In genomic region chr13:84446972-84447700, GRCh38 we compare ENCODE assay signal across 12 cellular contexts.
DNase-seq lines count a peak whose midpoint lies in the region; ATAC-seq and TF ChIP-seq lines count a peak whose summit lies in the region.
"Had no signal": no experiment of that assay in that cellular context is flagged by ENCODE, and none has a peak within 500 bp of the region (broad histone marks: within the 10 kb centered on the region; RNA-seq: fewer than 3 reads in every experiment).

No MANE protein-coding gene starts in this region.

- intact Hi-C loops in left ventricle myocardium inferior (cut with micrococcal nuclease) (no loop called here), sigmoid colon (cut with DNase I) (no loop called here)

- TF ChIP-seq POLR2A in sigmoid colon (IDR thresholded peaks at IDR 0.05): no peak

- H3K4me3 ChIP-seq in cardiac muscle cell: no peak overlapping the region
- H3K4me3 ChIP-seq in left ventricle myocardium inferior: no peak overlapping the region
- H3K4me3 ChIP-seq in sigmoid colon: no peak overlapping the region

- H3K4me1 ChIP-seq in cardiac muscle cell (ENCODE audit: low read depth) (no peaks in the 10 kb centered on the region), left ventricle myocardium inferior (no peaks in the 10 kb centered on the region), sigmoid colon (no peaks in the 10 kb centered on the region)

- no peak overlapping the region for H3K4me3 Mint-ChIP-seq in activated T-helper 17 cell treated with anti-CD3 and anti-CD28 coated beads, Interleukin-2, amount 50 U/mL, for 72 hours
- H3K4me3 Mint-ChIP-seq: central memory CD8-positive, alpha-beta T cell had no signal

- H3K27ac ChIP-seq in cardiac muscle cell (no peak overlapping the region), left ventricle myocardium inferior (replicated peaks) (no peak overlapping the region), substantia nigra (ENCODE audit: low read depth, low read length, poor library complexity, severe bottlenecking) (no peak overlapping the region), sigmoid colon (no peak overlapping the region)

- WGBS in sigmoid colon, 2 donors: 89 to 90% methylated on average over 9 of the region's 9 CpGs

- H3K27me3 Mint-ChIP-seq in activated T-helper 17 cell treated with anti-CD3 and anti-CD28 coated beads, Interleukin-2, amount 50 U/mL, for 72 hours: no peaks in the 10 kb centered on the region
- H3K27me3 Mint-ChIP-seq: central memory CD8-positive, alpha-beta T cell had no signal

- TF ChIP-seq EP300 in sigmoid colon (IDR thresholded peaks at IDR 0.05): no peak

- H3K9me3 ChIP-seq in cardiac muscle cell (ENCODE audit: low read depth) (no peaks in the 10 kb centered on the region), left ventricle myocardium inferior (replicated peaks) (peaks cover 18% of the 10 kb centered on the region), sigmoid colon (peaks cover 0 to 5% (median under 1%) of the 10 kb centered on the region in 4 donors)

- H3K36me3 ChIP-seq in cardiac muscle cell (no peaks in the 10 kb centered on the region), left ventricle myocardium inferior (no peaks in the 10 kb centered on the region), sigmoid colon (no peaks in the 10 kb centered on the region)

- TF ChIP-seq CTCF in cardiac muscle cell (IDR thresholded peaks at IDR 0.05; ENCODE audit: low read depth, low read length) (no peak), left ventricle myocardium inferior (IDR thresholded peaks at IDR 0.05; ENCODE audit: borderline replicate concordance) (no peak), sigmoid colon (IDR thresholded peaks at IDR 0.05) (no peak)

- DNase-seq in cardiac muscle cell (ENCODE audit: low read depth in 1 of 2, low spot score in 1 of 2) (peak; percentile 3 to 23), left ventricle myocardium inferior (no peak), astrocyte of the hippocampus (ENCODE audit: low read depth, low spot score) (peak; percentile 1), iPS DF 19.7 (ENCODE audit: low read depth, low spot score) (peak; percentile 3), NCI-H446 treated with DMSO at 0.1 percent for 48 hours (lab: John Stamatoyannopoulos, UW) (no peak), substantia nigra (lab: John Stamatoyannopoulos, UW) (no peak), sigmoid colon (no peak)
- DNase-seq: H7, KBM-7, NCI-H1417 had no signal

- ATAC-seq in activated T-helper 17 cell treated with anti-CD3 and anti-CD28 coated beads, Interleukin-2, amount 50 U/mL, for 72 hours (replicated peaks): no peak

- H3K4me1 Mint-ChIP-seq in activated T-helper 17 cell treated with anti-CD3 and anti-CD28 coated beads, Interleukin-2, amount 50 U/mL, for 72 hours: no peaks in the 10 kb centered on the region
- H3K4me1 Mint-ChIP-seq: central memory CD8-positive, alpha-beta T cell had no signal

- no peaks in the 10 kb centered on the region for H3K36me3 Mint-ChIP-seq in activated T-helper 17 cell treated with anti-CD3 and anti-CD28 coated beads, Interleukin-2, amount 50 U/mL, for 72 hours (ENCODE audit: low read depth)

- H3K27me3 ChIP-seq in cardiac muscle cell (no peaks in the 10 kb centered on the region), left ventricle myocardium inferior (ENCODE audit: low read depth) (no peaks in the 10 kb centered on the region), sigmoid colon (no peaks in the 10 kb centered on the region)

- no peaks in the 10 kb centered on the region for H3K9me3 Mint-ChIP-seq in activated T-helper 17 cell treated with anti-CD3 and anti-CD28 coated beads, Interleukin-2, amount 50 U/mL, for 72 hours

- no peak overlapping the region for H3K27ac Mint-ChIP-seq in activated T-helper 17 cell treated with anti-CD3 and anti-CD28 coated beads, Interleukin-2, amount 50 U/mL, for 72 hours

Comparison
In these comparisons a context has a peak if more than half of its experiments do, and no peak if none do; other contexts are left out.
1. DNase-seq: peak in cardiac muscle cell (2 of 2), astrocyte of the hippocampus (single experiment) and iPS DF 19.7 (single experiment); none in left ventricle myocardium inferior (single experiment), NCI-H446 treated with DMSO at 0.1 percent for 48 hours (single experiment), substantia nigra (0 of 49) and sigmoid colon (single experiment).